Comparison of ENCODE assay signal across 1 cellular context in the genomic region with DNA sequence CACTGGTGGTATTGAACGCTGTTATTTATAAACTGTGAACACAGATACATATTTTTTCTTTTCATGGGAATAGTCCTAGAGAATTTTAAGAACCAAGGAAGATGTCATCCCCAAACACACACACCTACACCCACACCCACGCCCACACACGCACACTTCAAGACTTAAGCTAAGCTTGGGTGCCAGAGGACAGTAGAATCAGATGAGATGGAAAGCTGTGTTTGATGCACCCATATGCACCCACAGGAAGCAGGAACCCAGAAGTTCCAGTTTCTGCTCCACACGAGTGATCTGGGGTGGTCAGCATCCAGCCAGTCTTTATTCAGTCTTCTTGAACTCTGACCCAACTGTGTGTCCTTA.
TF ChIP-seq lines count a peak whose summit lies in the region.

No MANE protein-coding gene starts in this region.

TF ChIP-seq in H1, 55 proteins besides CTCF, POLR2A, EP300 and RAD21:
- TF ChIP-seq CBX8 (IDR thresholded peaks at IDR 0.05; ENCODE audit: borderline replicate concordance, low read depth, low read length) (no peak), TBP (IDR thresholded peaks at IDR 0.05; ENCODE audit: low read depth, low read length) (no peak), CBX5 (IDR thresholded peaks at IDR 0.05; ENCODE audit: low read depth, low read length) (no peak), NANOG (IDR thresholded peaks at IDR 0.05; ENCODE audit: insufficient read depth, low read depth, low read length, poor library complexity, severe bottlenecking) (no peak), SIRT6 (IDR thresholded peaks at IDR 0.05; ENCODE audit: low read length) (no peak), ZNF274 (IDR thresholded peaks at IDR 0.05; ENCODE audit: borderline replicate concordance, extremely low read depth, low read length) (no peak), SIX5 (IDR thresholded peaks at IDR 0.05; ENCODE audit: low read depth, low read length) (no peak), CEBPB (IDR thresholded peaks at IDR 0.05; ENCODE audit: low read depth, low read length) (no peak)
- TF ChIP-seq, protein P1, sequence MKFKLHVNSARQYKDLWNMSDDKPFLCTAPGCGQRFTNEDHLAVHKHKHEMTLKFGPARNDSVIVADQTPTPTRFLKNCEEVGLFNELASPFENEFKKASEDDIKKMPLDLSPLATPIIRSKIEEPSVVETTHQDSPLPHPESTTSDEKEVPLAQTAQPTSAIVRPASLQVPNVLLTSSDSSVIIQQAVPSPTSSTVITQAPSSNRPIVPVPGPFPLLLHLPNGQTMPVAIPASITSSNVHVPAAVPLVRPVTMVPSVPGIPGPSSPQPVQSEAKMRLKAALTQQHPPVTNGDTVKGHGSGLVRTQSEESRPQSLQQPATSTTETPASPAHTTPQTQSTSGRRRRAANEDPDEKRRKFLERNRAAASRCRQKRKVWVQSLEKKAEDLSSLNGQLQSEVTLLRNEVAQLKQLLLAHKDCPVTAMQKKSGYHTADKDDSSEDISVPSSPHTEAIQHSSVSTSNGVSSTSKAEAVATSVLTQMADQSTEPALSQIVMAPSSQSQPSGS (IDR thresholded peaks at IDR 0.05; ENCODE audit: low read length) = no peak
